Comparison of ENCODE assay signal across 19 cellular contexts in the genomic region with DNA sequence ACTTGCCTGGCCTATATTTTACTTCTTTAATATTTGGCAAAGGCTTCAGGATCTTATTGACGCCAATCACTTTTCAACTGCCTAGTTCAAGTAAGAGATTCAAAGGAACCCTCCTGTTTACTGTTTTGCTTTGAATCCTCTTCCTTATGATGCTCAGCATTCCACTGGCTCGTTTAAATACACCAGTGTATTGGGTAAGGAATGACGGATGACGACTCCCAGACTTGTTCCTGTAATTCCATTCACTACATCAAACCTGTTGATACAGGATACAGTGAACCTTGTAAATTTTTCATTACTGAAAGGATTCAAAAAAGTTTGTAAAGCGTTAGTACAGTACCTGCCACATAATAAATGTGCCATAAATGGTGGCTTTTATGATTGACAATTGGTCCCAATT. TPM values are rescaled to one million over a fixed set of nuclear protein-coding genes. Genes with fewer than 3 reads are reported as not detected.
DNase-seq lines count a peak whose midpoint lies in the region; ATAC-seq and TF ChIP-seq lines count a peak whose summit lies in the region.
"Had no signal": no experiment of that assay in that cellular context is flagged by ENCODE, and none has a peak within 500 bp of the region (broad histone marks: within the 10 kb centered on the region; RNA-seq: fewer than 3 reads in every experiment).

No MANE protein-coding gene starts in this region.

- 84 to 93% (median 89%) methylated on average over 5 of the region's 5 CpGs for WGBS in psoas muscle, 3 donors

- H3K4me3 Mint-ChIP-seq in natural killer cell (no peak overlapping the region), memory B cell (no peak overlapping the region)
- no peak overlapping the region for H3K4me3 Mint-ChIP-seq in natural killer cell treated with Interleukin-12 subunit alpha and Interleukin-12 subunit beta and Interleukin-15 and Interleukin-18, amount 100 ng/mL, for 72 hours
- no peak overlapping the region for H3K4me3 Mint-ChIP-seq in central memory CD8-positive, alpha-beta T cell
- H3K4me3 Mint-ChIP-seq: CD14-positive monocyte; CD8-positive, alpha-beta T cell had no signal

- POLR2A ChIA-PET in A673 (lab: Charles Lee; ENCODE audit: low non-redundant PET): no interaction called here

- H3K27ac ChIP-seq in psoas muscle (no peak overlapping the region), A673 (ENCODE audit: low read depth, low read length, poor library complexity, severe bottlenecking) (no peak overlapping the region)

- ATAC-seq in natural killer cell (no peak), memory B cell (ENCODE audit: low read depth) (no peak), psoas muscle (no peak), GM19351 (IDR thresholded peaks at IDR 0.05; ENCODE audit: unreplicated experiment) (no peak)
- no peak for ATAC-seq in natural killer cell treated with Interleukin-12 subunit alpha and Interleukin-12 subunit beta and Interleukin-15 and Interleukin-18, amount 100 ng/mL, for 72 hours
- no peak for ATAC-seq in central memory CD8-positive, alpha-beta T cell (replicated peaks; ENCODE audit: extremely low read depth, poor library complexity, severe bottlenecking)
- ATAC-seq: CD8-positive, alpha-beta T cell; HepG2; K562 had no signal

- intact Hi-C loops in natural killer cell (cut with micrococcal nuclease) (loop anchor here (10.0 kb wide), 1 partner anchor 66 kb away; no protein-coding TSS in a partner anchor), psoas muscle (cut with DNase I) (no loop called here), A673 (cut with micrococcal nuclease; ENCODE audit: unreplicated experiment) (no loop called here)

- H3K27me3 Mint-ChIP-seq in natural killer cell (ENCODE audit: low read depth in 2 of 2) (no peaks in the 10 kb centered on the region), memory B cell (no peaks in the 10 kb centered on the region)
- H3K27me3 Mint-ChIP-seq in natural killer cell treated with Interleukin-12 subunit alpha and Interleukin-12 subunit beta and Interleukin-15 and Interleukin-18, amount 100 ng/mL, for 72 hours: no peaks in the 10 kb centered on the region
- no peaks in the 10 kb centered on the region for H3K27me3 Mint-ChIP-seq in central memory CD8-positive, alpha-beta T cell

- H3K27ac Mint-ChIP-seq in natural killer cell (peak overlapping the region; percentile 92), memory B cell (peak overlapping the region; percentile 99)
- H3K27ac Mint-ChIP-seq in natural killer cell treated with Interleukin-12 subunit alpha and Interleukin-12 subunit beta and Interleukin-15 and Interleukin-18, amount 100 ng/mL, for 72 hours: no peak overlapping the region
- H3K27ac Mint-ChIP-seq in central memory CD8-positive, alpha-beta T cell (ENCODE audit: low read depth): peak overlapping the region; percentile 23
- H3K27ac Mint-ChIP-seq: CD14-positive monocyte; CD8-positive, alpha-beta T cell had no signal

- H3K4me1 ChIP-seq in psoas muscle (no peaks in the 10 kb centered on the region), A673 (ENCODE audit: insufficient read depth, low read length, poor library complexity, severe bottlenecking) (no peaks in the 10 kb centered on the region)

- DNase-seq in natural killer cell (no peak), memory B cell (ENCODE audit: low spot score in 2 of 2) (no peak), psoas muscle (no peak), A673 (ENCODE audit: low spot score) (no peak)
- no peak for DNase-seq in natural killer cell treated with Interleukin-12 subunit alpha and Interleukin-12 subunit beta and Interleukin-15 and Interleukin-18, amount 100 ng/mL, for 72 hours (ENCODE audit: low spot score)
- no peak for DNase-seq in central memory CD8-positive, alpha-beta T cell (ENCODE audit: low spot score in 2 of 2)
- DNase-seq: CD8-positive, alpha-beta T cell; COR-L47; DMS153; DMS79 treated with DMSO at 0.1 percent for 48 hours; EL; HCEC 1CT had no signal

- CTCF ChIA-PET in A673 (lab: Charles Lee): no interaction called here

- BruUV-seq in A673 (replicated peaks; lab: Mats Ljungman, UMichigan): no TSS peak

- H3K9me3 ChIP-seq in psoas muscle (no peaks in the 10 kb centered on the region), A673 (ENCODE audit: low read depth, low read length, poor library complexity, severe bottlenecking) (no peaks in the 10 kb centered on the region)

- H3K4me3 ChIP-seq in psoas muscle: no peak overlapping the region
- H3K4me3 ChIP-seq in A673 (ENCODE audit: low read depth, low read length, poor library complexity, severe bottlenecking): no peak overlapping the region
- H3K4me3 ChIP-seq: K562 had no signal

- TF ChIP-seq CTCF in natural killer cell (IDR thresholded peaks at IDR 0.05) (no peak), psoas muscle (IDR thresholded peaks at IDR 0.05) (no peak), A673 (conservative IDR thresholded peaks at IDR 0.05; ENCODE audit: low read depth, low read length) (no peak)

- H3K36me3 Mint-ChIP-seq in natural killer cell (no peaks in the 10 kb centered on the region), memory B cell (peaks cover 21% of the 10 kb centered on the region)
- peaks cover 6% of the 10 kb centered on the region for H3K36me3 Mint-ChIP-seq in natural killer cell treated with Interleukin-12 subunit alpha and Interleukin-12 subunit beta and Interleukin-15 and Interleukin-18, amount 100 ng/mL, for 72 hours
- H3K36me3 Mint-ChIP-seq in central memory CD8-positive, alpha-beta T cell (ENCODE audit: insufficient read depth): peaks cover 1% of the 10 kb centered on the region

- H3K9me3 Mint-ChIP-seq in natural killer cell (no peaks in the 10 kb centered on the region), memory B cell (no peaks in the 10 kb centered on the region)
- no peaks in the 10 kb centered on the region for H3K9me3 Mint-ChIP-seq in natural killer cell treated with Interleukin-12 subunit alpha and Interleukin-12 subunit beta and Interleukin-15 and Interleukin-18, amount 100 ng/mL, for 72 hours
- no peaks in the 10 kb centered on the region for H3K9me3 Mint-ChIP-seq in central memory CD8-positive, alpha-beta T cell
- H3K9me3 Mint-ChIP-seq: CD8-positive, alpha-beta T cell had no signal

- H3K27me3 ChIP-seq in psoas muscle (ENCODE audit: insufficient read depth in 3 of 3, low read length in 2 of 3): no peaks in the 10 kb centered on the region
- no peaks in the 10 kb centered on the region for H3K27me3 ChIP-seq in A673 (replicated peaks; ENCODE audit: insufficient read depth, low read depth, low read length, poor library complexity)

- H3K4me1 Mint-ChIP-seq in natural killer cell: peaks cover 28 to 31% of the 10 kb centered on the region in 2 donors
- peaks cover 17 to 18% of the 10 kb centered on the region in 2 donors for H3K4me1 Mint-ChIP-seq in natural killer cell treated with Interleukin-12 subunit alpha and Interleukin-12 subunit beta and Interleukin-15 and Interleukin-18, amount 100 ng/mL, for 72 hours (ENCODE audit: low read depth in 2 of 2)
- peaks cover 26% of the 10 kb centered on the region for H3K4me1 Mint-ChIP-seq in central memory CD8-positive, alpha-beta T cell
- H3K4me1 Mint-ChIP-seq in memory B cell: peaks cover 30% of the 10 kb centered on the region
- H3K4me1 Mint-ChIP-seq: CD14-positive monocyte had no signal

- peaks cover 2 to 91% of the 10 kb centered on the region in 2 donors for H3K36me3 ChIP-seq in psoas muscle (ENCODE audit: insufficient read depth in 1 of 2, low read depth in 1 of 2)
- no peaks in the 10 kb centered on the region for H3K36me3 ChIP-seq in A673 (ENCODE audit: insufficient read depth, low read length, poor library complexity, severe bottlenecking)

RNA-seq across cellular contexts. Expression of a gene that starts 1.7 kb away (rescaled TPM):
- 1 to 10 TPM; 1.4 to 3.2 (median 2.4) TPM for total RNA-seq in natural killer cell
- 1 to 10 TPM; 2.4 to 2.9 TPM for total RNA-seq in natural killer cell treated with Interleukin-12 subunit alpha and Interleukin-12 subunit beta and Interleukin-15 and Interleukin-18, amount 100 ng/mL, for 72 hours
- under 1 TPM in 1 of 4 donors, not detected in 3; 0.28 TPM for total RNA-seq in psoas muscle
- under 1 TPM in 2 of 3 donors, not detected in 1; 0.04 to 0.23 TPM for polyA plus RNA-seq in psoas muscle
- total RNA-seq in A673 (2021): 0.19 and 0.26 TPM in 2 replicates
- total RNA-seq: A172, H4, HepG2 had no signal
- polyA plus RNA-seq: BJ, CD14-positive monocyte, HepG2 had no signal

RNA-seq across cellular contexts. Expression of a gene that starts 43.5 kb away (rescaled TPM):
- 10 to 100 TPM in 1 of 3 donors, 1 to 10 TPM in 2; 3.9 to 23.6 (median 7.3) TPM for total RNA-seq in natural killer cell
- total RNA-seq in natural killer cell treated with Interleukin-12 subunit alpha and Interleukin-12 subunit beta and Interleukin-15 and Interleukin-18, amount 100 ng/mL, for 72 hours: 10 to 100 TPM in 1 of 2 donors, 1 to 10 TPM in 1; 5.3 to 21.0 TPM
- total RNA-seq in psoas muscle: 10 to 100 TPM; 17.9 to 31.3 (median 20.7) TPM
- polyA plus RNA-seq in psoas muscle: 10 to 100 TPM; 20.7 to 38.9 (median 29.8) TPM
- total RNA-seq in A673 (2021): 30.2 and 31.6 TPM in 2 replicates

Comparison
In these comparisons a context has a peak if more than half of its experiments do, and no peak if none do; other contexts are left out.
1. H3K27ac Mint-ChIP-seq: peak in natural killer cell (2 of 2), central memory CD8-positive, alpha-beta T cell (single experiment) and memory B cell (single experiment); none in natural killer cell treated with Interleukin-12 subunit alpha and Interleukin-12 subunit beta and Interleukin-15 and Interleukin-18, amount 100 ng/mL, for 72 hours (0 of 2).